In the genomic region with DNA sequence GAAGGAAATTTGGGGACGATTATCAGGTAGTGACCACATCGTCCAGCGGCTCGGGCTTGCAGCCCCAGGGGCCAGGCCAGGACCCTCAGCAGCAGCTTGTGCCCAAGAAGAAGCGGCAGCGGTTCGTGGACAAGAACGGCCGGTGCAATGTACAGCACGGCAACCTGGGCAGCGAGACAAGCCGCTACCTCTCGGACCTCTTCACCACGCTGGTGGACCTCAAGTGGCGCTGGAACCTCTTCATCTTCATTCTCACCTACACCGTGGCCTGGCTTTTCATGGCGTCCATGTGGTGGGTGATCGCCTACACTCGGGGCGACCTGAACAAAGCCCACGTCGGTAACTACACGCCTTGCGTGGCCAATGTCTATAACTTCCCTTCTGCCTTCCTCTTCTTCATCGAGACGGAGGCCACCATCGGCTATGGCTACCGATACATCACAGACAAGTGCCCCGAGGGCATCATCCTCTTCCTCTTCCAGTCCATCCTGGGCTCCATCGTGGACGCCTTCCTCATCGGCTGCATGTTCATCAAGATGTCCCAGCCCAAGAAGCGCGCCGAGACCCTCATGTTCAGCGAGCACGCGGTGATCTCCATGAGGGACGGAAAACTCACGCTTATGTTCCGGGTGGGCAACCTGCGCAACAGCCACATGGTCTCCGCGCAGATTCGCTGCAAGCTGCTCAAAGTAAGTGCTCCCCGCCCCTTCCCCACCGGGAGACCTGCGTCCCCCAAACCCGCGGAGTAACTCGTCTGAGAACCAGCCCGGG, we compare ENCODE assay signal across 9 cellular contexts. TPM values are rescaled to one million over a fixed set of nuclear protein-coding genes. Genes with fewer than 3 reads are reported as not detected.
A peak's percentile ranks its signal among the peaks of the same experiment; 100 is the strongest.
DNase-seq lines count a peak whose midpoint lies in the region; ATAC-seq and TF ChIP-seq lines count a peak whose summit lies in the region.
"Had no signal": no experiment of that assay in that cellular context is flagged by ENCODE, and none has a peak within 500 bp of the region (broad histone marks: within the 10 kb centered on the region; RNA-seq: fewer than 3 reads in every experiment).

No MANE protein-coding gene starts in this region.

- no peaks in the 10 kb centered on the region for H3K9me3 ChIP-seq in Peyer's patch
- H3K9me3 ChIP-seq in heart right ventricle = no peaks in the 10 kb centered on the region
- peaks cover 0 to 4% of the 10 kb centered on the region in 2 donors for H3K9me3 ChIP-seq in neuronal stem cell (replicated peaks in 1 of 2; ENCODE audit: control insufficient read depth in 2 of 2, insufficient read depth in 1 of 2, low read depth in 1 of 2, low read length in 2 of 2)

- ATAC-seq in heart right ventricle = no peak

- H3K4me1 ChIP-seq in Peyer's patch (no peaks in the 10 kb centered on the region), heart right ventricle (peaks cover 0 to 29% (median 13%) of the 10 kb centered on the region in 9 donors), neuronal stem cell (ENCODE audit: control insufficient read depth in 2 of 2, insufficient read depth in 1 of 2, low read depth in 1 of 2, low read length in 2 of 2) (no peaks in the 10 kb centered on the region)

- H4K8ac ChIP-seq in neuronal stem cell (ENCODE audit: low read depth, low read length) = no peak overlapping the region

- H2BK12ac ChIP-seq in neuronal stem cell (ENCODE audit: low read length) = peak overlapping the region; percentile 58

- POLR2A ChIA-PET in BJ (lab: Charles Lee) = no interaction called here

- H3K36me3 ChIP-seq in BJ (ENCODE audit: control insufficient read depth, insufficient read depth, low read length) (no peaks in the 10 kb centered on the region), Peyer's patch (no peaks in the 10 kb centered on the region), heart right ventricle (no peaks in the 10 kb centered on the region), neuronal stem cell (replicated peaks in 1 of 2; ENCODE audit: control insufficient read depth in 2 of 2, insufficient read depth in 2 of 2, low read length in 2 of 2) (no peaks in the 10 kb centered on the region)

- no peak overlapping the region for H4K91ac ChIP-seq in neuronal stem cell (ENCODE audit: low read depth, low read length, poor library complexity)

- H2AFZ ChIP-seq in neuronal stem cell (ENCODE audit: low read length) = no peak overlapping the region

- peak overlapping the region; percentile 86 for H3K9ac ChIP-seq in neuronal stem cell (ENCODE audit: low read depth, low read length, poor library complexity)

- peak overlapping the region; percentile 85 for H3K18ac ChIP-seq in neuronal stem cell (ENCODE audit: low read length)

- 10 to 11% methylated on average over 52 of the region's 52 CpGs for WGBS in heart right ventricle, 2 donors
- no CpG with 5 or more reads among the region's 52 CpGs for WGBS in neuronal stem cell (ENCODE audit: extremely low coverage in 2 of 2, insufficient read length in 2 of 2, insufficient replicate concordance in 1 of 2), 2 donors

- H2BK15ac ChIP-seq in neuronal stem cell (ENCODE audit: low read length) = peak overlapping the region; percentile 49

- H3K27ac ChIP-seq in Peyer's patch (peak overlapping the region in 1 of 4 donors; percentile 92), heart right ventricle (no peak overlapping the region), neuronal stem cell (replicated peaks; ENCODE audit: low read length) (no peak overlapping the region)
- H3K27ac ChIP-seq: C4-2B had no signal

- CTCF ChIA-PET in BJ (lab: Yijun Ruan, JAX) = no interaction called here

- TF ChIP-seq CTCF in BJ (IDR thresholded peaks at IDR 0.05; ENCODE audit: insufficient read depth, low read depth, low read length) = no peak
- TF ChIP-seq CTCF in Peyer's patch (IDR thresholded peaks at IDR 0.05) = no peak
- no peak for TF ChIP-seq CTCF in heart right ventricle (IDR thresholded peaks at IDR 0.05)

- peak overlapping the region; percentile 91 for H3K4me2 ChIP-seq in neuronal stem cell (ENCODE audit: insufficient read depth, low read length, poor library complexity, severe bottlenecking)

- H2AK5ac ChIP-seq in neuronal stem cell (ENCODE audit: low read depth, low read length) = peak overlapping the region; percentile 79

- DNase-seq in BJ (ENCODE audit: low read depth) = no peak
- peak in 2 of 3 donors; percentile 50 to 60 for DNase-seq in Peyer's patch
- DNase-seq in heart right ventricle = no peak
- no peak for DNase-seq in neuronal stem cell (ENCODE audit: low spot score)
- DNase-seq in D341Med (ENCODE audit: low spot score) = no peak
- no peak for DNase-seq in erythroblast (lab: John Stamatoyannopoulos, UW)
- DNase-seq in NK-92 treated with Interleukin-12 subunit alpha and Interleukin-12 subunit beta, amount 100 ng/mL, for 24 hours (lab: John Stamatoyannopoulos, UW) = no peak
- no peak for DNase-seq in CD1c-positive myeloid dendritic cell (ENCODE audit: extremely low spot score)

- H3K27me3 ChIP-seq in BJ (ENCODE audit: control insufficient read depth, insufficient read depth, low read length) = no peaks in the 10 kb centered on the region; the same call in 1 of the 2 replicates
- H3K27me3 ChIP-seq in Peyer's patch = no peaks in the 10 kb centered on the region
- H3K27me3 ChIP-seq in heart right ventricle = peaks cover 0 to 47% (median 38%) of the 10 kb centered on the region in 7 donors
- H3K27me3 ChIP-seq in neuronal stem cell (ENCODE audit: control insufficient read depth in 3 of 3, insufficient read depth in 3 of 3, low read depth in 1 of 3, low read length in 3 of 3) = peaks cover 0 to 53% (median 26%) of the 10 kb centered on the region in 3 experiments

- peak overlapping the region; percentile 80 for H3K23ac ChIP-seq in neuronal stem cell (ENCODE audit: low read depth, low read length, poor library complexity)

- intact Hi-C loops in heart right ventricle (cut with DNase I) = no loop called here

- no peak overlapping the region for H2BK120ac ChIP-seq in neuronal stem cell (ENCODE audit: low read depth, low read length)

- H2BK5ac ChIP-seq in neuronal stem cell (ENCODE audit: low read length) = no peak overlapping the region

- H3K79me1 ChIP-seq in neuronal stem cell (ENCODE audit: low read depth, low read length) = no peaks in the 10 kb centered on the region

- peak overlapping the region; percentile 76 for H3K4ac ChIP-seq in neuronal stem cell (ENCODE audit: low read length)

- TF ChIP-seq POLR2A in Peyer's patch (IDR thresholded peaks at IDR 0.05) = no peak
- no peak for TF ChIP-seq POLR2A in erythroblast (IDR thresholded peaks at IDR 0.05; ENCODE audit: low read length)

- H3K4me3 ChIP-seq in BJ (ENCODE audit: low read depth, low read length) = peak overlapping the region; percentile 58
- H3K4me3 ChIP-seq in Peyer's patch = peak overlapping the region in 3 of 4 donors; percentile 39 to 79 (median 77)
- peak overlapping the region in 7 of 10 donors; percentile 14 to 58 (median 55) for H3K4me3 ChIP-seq in heart right ventricle
- no peak overlapping the region for H3K4me3 ChIP-seq in neuronal stem cell (ENCODE audit: low read length in 2 of 2)

- H3K14ac ChIP-seq in neuronal stem cell (ENCODE audit: low read length) = no peak overlapping the region

RNA-seq across cellular contexts. Expression of a gene that starts 0.5 kb away (rescaled TPM):
- polyA plus RNA-seq in BJ (2011; rRNA removed) = 3.2 and 5.4 TPM in 2 replicates
- polyA minus RNA-seq in BJ (2011; rRNA and poly(A)+ RNA removed) = 5.5 and 7.5 TPM in 2 replicates
- total RNA-seq in Peyer's patch = 10 to 100 TPM in 3 of 4 donors, 1 to 10 TPM in 1; 6.6 to 27.3 (median 22.2) TPM
- total RNA-seq in heart right ventricle = 1 to 10 TPM in 7 of 10 donors, under 1 TPM in 3; 0.42 to 4.7 (median 1.6) TPM
- under 1 TPM; 0.01 to 0.15 TPM for polyA plus RNA-seq in heart right ventricle
- polyA plus RNA-seq in neuronal stem cell (2013, experiment 1 of 2) = 0.49 TPM
- 0.37 TPM for polyA plus RNA-seq in neuronal stem cell (2013, experiment 2 of 2)

Comparison
In these comparisons a context has a peak if more than half of its experiments do, and no peak if none do; other contexts are left out.
1. DNase-seq: peak in Peyer's patch (2 of 3); none in BJ (single experiment), heart right ventricle (0 of 2), neuronal stem cell (single experiment), D341Med (single experiment), erythroblast (0 of 2), NK-92 treated with Interleukin-12 subunit alpha and Interleukin-12 subunit beta, amount 100 ng/mL, for 24 hours (single experiment) and CD1c-positive myeloid dendritic cell (single experiment).
2. H3K4me3 ChIP-seq: peak in BJ (single experiment), Peyer's patch (3 of 4) and heart right ventricle (7 of 10); none in neuronal stem cell (0 of 2).